Comparison of ENCODE assay signal across 10 cellular contexts in the genomic region with DNA sequence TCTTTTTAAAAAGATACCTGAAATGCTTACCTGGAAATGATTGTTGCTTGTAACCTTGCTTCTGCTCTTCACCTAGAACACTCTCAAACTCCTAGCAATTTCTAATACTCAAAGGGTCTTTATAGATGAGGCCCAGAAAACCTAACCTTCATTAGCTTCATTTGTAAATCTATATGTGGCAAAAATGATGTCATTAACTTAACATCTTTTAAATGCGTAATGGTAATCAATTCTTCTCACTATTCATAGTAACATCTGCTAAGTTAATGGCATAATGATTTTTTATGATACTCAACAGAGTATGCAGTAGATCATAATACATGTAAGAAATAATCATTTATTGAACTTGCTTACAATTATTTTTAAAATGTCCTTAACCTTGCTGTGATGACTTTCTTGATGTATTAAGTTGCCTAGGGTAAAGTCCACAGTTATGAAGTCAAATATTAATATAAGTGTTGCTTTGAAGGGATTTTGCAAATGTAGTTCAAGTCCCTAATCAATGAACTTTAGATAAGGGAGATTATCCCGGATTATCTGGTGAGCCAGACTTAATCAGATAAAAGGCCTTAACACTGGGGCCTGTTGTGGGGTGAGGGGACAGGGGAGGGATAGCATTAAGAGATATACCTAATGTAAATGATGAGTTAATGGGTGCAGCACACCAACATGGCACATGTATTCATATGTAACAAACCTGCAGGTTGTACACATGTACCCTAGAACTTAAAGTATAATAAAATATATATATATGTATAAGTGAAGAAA. TPM values are rescaled to one million over a fixed set of nuclear protein-coding genes. Genes with fewer than 3 reads are reported as not detected.
"Had no signal": no experiment of that assay in that cellular context is flagged by ENCODE, and none has a peak within 500 bp of the region (broad histone marks: within the 10 kb centered on the region; RNA-seq: fewer than 3 reads in every experiment).

No MANE protein-coding gene starts in this region.

- ATAC-seq: HCT116 had no signal

- H3K27ac Mint-ChIP-seq: IgD-negative memory B cell had no signal

- H3K4me2 ChIP-seq: KMS-11 had no signal

- DNase-seq: GM23248, GOT3, H7, KBM-7 had no signal

- H3K4me3 ChIP-seq: GM23248, HAP-1 had no signal

- H3K4me1 ChIP-seq: HAP-1 had no signal

- FAIRE-seq: HTR-8/SVneo had no signal

- H3K36me3 ChIP-seq: HAP-1 had no signal

- H3K9ac ChIP-seq: GM23248, KMS-11 had no signal

- H3K9me3 ChIP-seq: HAP-1 had no signal

- H3K36me3 Mint-ChIP-seq: IgD-negative memory B cell had no signal

- H3K27me3 Mint-ChIP-seq: IgD-negative memory B cell had no signal

- H3K4me3 Mint-ChIP-seq: IgD-negative memory B cell had no signal

- H3K27ac ChIP-seq: GM23248, KMS-11 had no signal

- H2AFZ ChIP-seq: GM23248 had no signal

RNA-seq across cellular contexts. Expression of gene SERPINI2, which starts 10.1 kb away (rescaled TPM):
- total RNA-seq: GM23248, H7, HT-29 had no signal
- polyA plus RNA-seq: GM23248, IgD-negative memory B cell had no signal
